17 cellular contexts compared by ENCODE assay signal in genomic region chr15:99118801-99119546, GRCh38.
"Had no signal": no experiment of that assay in that cellular context is flagged by ENCODE, and none has a peak within 500 bp of the region (broad histone marks: within the 10 kb centered on the region; RNA-seq: fewer than 3 reads in every experiment).

No MANE protein-coding gene starts in this region.

- H3K27me3 ChIP-seq: vagina had no signal

- DNase-seq: activated B cell treated with CpG ODN at 0.5 μM for 24 hours; activated CD4-positive, alpha-beta T cell treated with anti-CD3 and anti-CD28 coated beads, Interleukin-2, amount 10 ng/mL, durations not matched to agents 24 days and 14 days; activated naive CD4-positive, alpha-beta T cell treated with anti-CD3 and anti-CD28 coated beads for 36 hours; activated T-cell treated with anti-CD3 and anti-CD28 coated beads for 4 hours; caudate nucleus; effector memory CD4-positive, alpha-beta T cell; midbrain; naive B cell; nucleus accumbens; stimulated activated CD4-positive, alpha-beta T cell treated with anti-CD3 and anti-CD28 coated beads, Interleukin-4, amount 100 ng/mL, for 1 hour; stimulated activated CD8-positive, alpha-beta memory T cell treated with anti-CD3 and anti-CD28 coated beads, Interleukin-4, amount 100 ng/mL, for 48 hours; T-helper 2 cell had no signal

- FAIRE-seq: astrocyte, keratinocyte, TTC549 had no signal

- H3K9me3 ChIP-seq: vagina had no signal

- ATAC-seq: activated T-helper 17 cell treated with anti-CD3 and anti-CD28 coated beads, Interleukin-2, amount 50 U/mL, for 72 hours had no signal

- H3K27ac ChIP-seq: vagina had no signal

- H3K4me3 ChIP-seq: vagina had no signal
